In the genomic region with DNA sequence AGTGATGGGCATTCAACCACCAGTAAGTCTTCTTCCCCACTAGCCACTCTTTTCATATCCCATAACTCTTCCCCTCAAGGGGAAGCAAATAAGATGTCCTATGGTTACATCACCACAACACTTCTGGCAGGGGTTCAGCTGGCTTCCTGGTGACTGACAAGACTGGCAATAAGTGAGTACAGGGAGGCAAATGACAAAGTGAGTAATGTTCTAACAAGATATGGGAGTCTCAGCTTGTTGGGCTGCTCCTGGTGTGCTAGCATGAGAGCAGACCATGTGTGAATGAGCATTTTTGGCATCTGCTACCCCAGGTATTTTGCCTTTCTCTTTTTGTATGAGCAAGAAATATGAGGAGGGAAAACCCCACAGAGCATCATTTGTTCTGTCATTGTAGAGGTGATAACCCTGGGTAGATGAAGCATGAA, we compare ENCODE assay signal across 9 cellular contexts. TPM values are rescaled to one million over a fixed set of nuclear protein-coding genes. Genes with fewer than 3 reads are reported as not detected.
DNase-seq lines count a peak whose midpoint lies in the region; ATAC-seq, FAIRE-seq and TF ChIP-seq lines count a peak whose summit lies in the region.
"Had no signal": no experiment of that assay in that cellular context is flagged by ENCODE, and none has a peak within 500 bp of the region (broad histone marks: within the 10 kb centered on the region; RNA-seq: fewer than 3 reads in every experiment).

No MANE protein-coding gene starts in this region.

- H3K9me3 ChIP-seq in ovary, result no peaks in the 10 kb centered on the region

- in situ Hi-C loops in ACHN (cut with HindIII; ENCODE audit: low pct_ligation_motif_present, low pct_unique_long_range_greater_than_20kb, low sequenced_read_pairs), result no loop called here

- ATAC-seq in T-cell (replicated peaks in 1 of 4) (peak; percentile 58 to 69 (median 64)), HG02973 (IDR thresholded peaks at IDR 0.05; ENCODE audit: unreplicated experiment) (no peak), GM18907 (IDR thresholded peaks at IDR 0.05; ENCODE audit: unreplicated experiment) (no peak)

- FAIRE-seq in bronchial epithelial cell (lab: Jason Lieb, UNC), result peak; percentile 89

- peak overlapping the region; percentile 40 to 60 (median 42) for H3K4me3 Mint-ChIP-seq in T-cell
- H3K4me3 Mint-ChIP-seq in stimulated activated naive CD8-positive, alpha-beta T cell treated with anti-CD3 and anti-CD28 coated beads, Interleukin-15, Interleukin-2, amounts not matched to agents 100 ng/mL and 50 ng/mL, for 24 hours, result no peak overlapping the region

- no peaks in the 10 kb centered on the region for H3K36me3 ChIP-seq in bronchial epithelial cell (ENCODE audit: control insufficient read depth, insufficient read depth, low read length)
- H3K36me3 ChIP-seq in ovary, result no peaks in the 10 kb centered on the region

- H3K4me3 ChIP-seq in HL-60 (replicated peaks; ENCODE audit: insufficient read depth, low read length) (no peak overlapping the region), bronchial epithelial cell (ENCODE audit: low read depth, low read length) (no peak overlapping the region), ovary (no peak overlapping the region)

- H3K27ac Mint-ChIP-seq in T-cell, result peak overlapping the region; percentile 87 to 88
- H3K27ac Mint-ChIP-seq in stimulated activated naive CD8-positive, alpha-beta T cell treated with anti-CD3 and anti-CD28 coated beads, Interleukin-15, Interleukin-2, amounts not matched to agents 100 ng/mL and 50 ng/mL, for 24 hours, result peak overlapping the region; percentile 72

- peaks cover 22 to 56% (median 28%) of the 10 kb centered on the region in 3 donors for H3K4me1 Mint-ChIP-seq in T-cell
- peaks cover 28% of the 10 kb centered on the region for H3K4me1 Mint-ChIP-seq in stimulated activated naive CD8-positive, alpha-beta T cell treated with anti-CD3 and anti-CD28 coated beads, Interleukin-15, Interleukin-2, amounts not matched to agents 100 ng/mL and 50 ng/mL, for 24 hours (ENCODE audit: low read depth)

- H3K27me3 ChIP-seq in HL-60 (ENCODE audit: insufficient read depth, poor library complexity, severe bottlenecking) (no peaks in the 10 kb centered on the region), bronchial epithelial cell (ENCODE audit: control insufficient read depth, insufficient read depth, low read length) (no peaks in the 10 kb centered on the region), ovary (no peaks in the 10 kb centered on the region)

- CTCF ChIA-PET in T-cell (lab: Charles Lee), result interaction anchor here (0.6 to 2.8 kb wide), 12 partner anchors 8 to 199 kb away, joined by 3 to 26 read pairs (median 5); a partner anchor contains a TSS

- TF ChIP-seq POLR2A in ovary (IDR thresholded peaks at IDR 0.05), result no peak

- no peak for TF ChIP-seq EP300 in ovary (IDR thresholded peaks at IDR 0.05)

- DNase-seq in ACHN, result peak; percentile 41
- peak; percentile 56 to 79 for DNase-seq in HL-60 (ENCODE audit: low read depth in 1 of 2, low spot score in 1 of 2)
- peak in 31 of 34 experiments; percentile 6 to 49 (median 25) for DNase-seq in T-cell
- peak; percentile 86 for DNase-seq in bronchial epithelial cell (ENCODE audit: low read depth)
- DNase-seq in ovary, result no peak

- no peak overlapping the region for H3K27ac ChIP-seq in HL-60 (replicated peaks)
- H3K27ac ChIP-seq in ovary, result no peak overlapping the region
- H3K27ac ChIP-seq: parathyroid adenoma had no signal

- intact Hi-C loops in ovary (cut with DNase I), result no loop called here

- H3K9me3 Mint-ChIP-seq in T-cell, result no peaks in the 10 kb centered on the region
- H3K9me3 Mint-ChIP-seq in stimulated activated naive CD8-positive, alpha-beta T cell treated with anti-CD3 and anti-CD28 coated beads, Interleukin-15, Interleukin-2, amounts not matched to agents 100 ng/mL and 50 ng/mL, for 24 hours, result no peaks in the 10 kb centered on the region

- H3K4me1 ChIP-seq in ovary (ENCODE audit: insufficient read depth), result no peaks in the 10 kb centered on the region
- H3K4me1 ChIP-seq: parathyroid adenoma had no signal

- no peak for TF ChIP-seq CTCF in HL-60 (IDR thresholded peaks at IDR 0.05; ENCODE audit: insufficient read depth, low read length)
- no peak for TF ChIP-seq CTCF in bronchial epithelial cell (IDR thresholded peaks at IDR 0.05; ENCODE audit: insufficient read depth, low read length, severe bottlenecking)
- TF ChIP-seq CTCF in ovary (IDR thresholded peaks at IDR 0.05), result no peak

- POLR2A ChIA-PET in T-cell (lab: Charles Lee), result interaction anchor here (0.5 to 1.3 kb wide), 4 partner anchors 8 to 743 kb away, joined by 3 to 8 read pairs (median 4); a partner anchor contains a TSS

- no peaks in the 10 kb centered on the region for H3K36me3 Mint-ChIP-seq in T-cell
- no peaks in the 10 kb centered on the region for H3K36me3 Mint-ChIP-seq in stimulated activated naive CD8-positive, alpha-beta T cell treated with anti-CD3 and anti-CD28 coated beads, Interleukin-15, Interleukin-2, amounts not matched to agents 100 ng/mL and 50 ng/mL, for 24 hours (ENCODE audit: low read depth)

- no peaks in the 10 kb centered on the region for H3K27me3 Mint-ChIP-seq in T-cell
- no peaks in the 10 kb centered on the region for H3K27me3 Mint-ChIP-seq in stimulated activated naive CD8-positive, alpha-beta T cell treated with anti-CD3 and anti-CD28 coated beads, Interleukin-15, Interleukin-2, amounts not matched to agents 100 ng/mL and 50 ng/mL, for 24 hours

RNA-seq across cellular contexts. Expression of a gene that starts 9.9 kb away (rescaled TPM):
- total RNA-seq in T-cell (not detected), bronchial epithelial cell (not detected in 2 replicates), ovary (under 1 TPM in 1 of 7 donors, not detected in 6; 0.36 TPM)
- polyA plus RNA-seq in ovary, result not detected

RNA-seq across cellular contexts. Expression of a gene that starts 32.2 kb away (rescaled TPM):
- 10 to 100 TPM; 38.8 to 60.2 (median 47.4) TPM for total RNA-seq in T-cell
- 17.7 and 19.0 TPM in 2 replicates for total RNA-seq in bronchial epithelial cell
- total RNA-seq in ovary, result 10 to 100 TPM; 12.9 to 27.6 (median 23.1) TPM
- 10 to 100 TPM; 17.3 to 32.0 TPM for polyA plus RNA-seq in ovary

RNA-seq across cellular contexts. Expression of a gene that starts 54.8 kb away (rescaled TPM):
- 10 to 100 TPM; 18.7 to 38.0 (median 24.1) TPM for total RNA-seq in T-cell
- 164 and 284 TPM in 2 replicates for total RNA-seq in bronchial epithelial cell
- total RNA-seq in ovary, result 10 to 100 TPM; 24.4 to 53.8 (median 30.8) TPM
- polyA plus RNA-seq in ovary, result 10 to 100 TPM in 1 of 2 donors, 1 to 10 TPM in 1; 8.6 to 18.9 TPM

Comparison
In these comparisons a context has a peak if more than half of its experiments do, and no peak if none do; other contexts are left out.
1. DNase-seq: peak in ACHN (single experiment), HL-60 (2 of 2), T-cell (31 of 34) and bronchial epithelial cell (single experiment); none in ovary (0 of 5).
2. ATAC-seq: peak in T-cell (4 of 4); none in HG02973 (single experiment) and GM18907 (single experiment).